ENCODE assay signal across 16 cellular contexts in the genomic region with DNA sequence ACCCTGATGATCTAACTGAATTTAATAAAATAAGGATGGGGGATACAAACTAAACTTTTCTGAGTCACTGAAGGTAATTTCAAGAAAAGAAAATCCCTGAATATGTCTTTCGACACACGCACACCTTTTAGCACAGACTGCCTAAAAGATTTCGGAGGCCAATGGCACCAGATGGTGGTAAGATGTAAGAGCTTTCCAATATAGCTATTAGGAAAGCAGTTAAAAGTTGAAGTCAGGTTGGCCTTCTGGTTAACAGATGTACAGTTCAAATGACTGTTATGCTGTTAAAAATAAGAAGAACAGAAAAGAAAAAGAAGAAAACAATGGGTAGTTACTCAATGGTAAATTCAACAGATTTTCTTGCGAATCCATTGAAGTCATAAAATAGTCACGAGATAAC.
"Had no signal": no experiment of that assay in that cellular context is flagged by ENCODE, and none has a peak within 500 bp of the region (broad histone marks: within the 10 kb centered on the region; RNA-seq: fewer than 3 reads in every experiment).

No MANE protein-coding gene starts in this region.

- H3K27me3 ChIP-seq: dorsolateral prefrontal cortex, left lung, pancreas, spleen, thyroid gland had no signal

- H3K27ac ChIP-seq: dorsolateral prefrontal cortex, epithelial cell of prostate, left lung, pancreas, spleen, thyroid gland had no signal

- H3K9me3 ChIP-seq: left lung, pancreas, spleen, thyroid gland had no signal

- H3K4me3 ChIP-seq: dorsolateral prefrontal cortex, left lung, pancreas, spleen, thyroid gland had no signal

- H3K4me1 ChIP-seq: left lung, thyroid gland had no signal

- DNase-seq: activated B cell treated with CpG ODN at 0.5 μM for 24 hours; activated CD4-positive, alpha-beta memory T cell treated with anti-CD3 and anti-CD28 coated beads for 36 hours; activated CD4-positive, alpha-beta T cell treated with anti-CD3 and anti-CD28 coated beads for 4 hours; activated naive CD4-positive, alpha-beta T cell; activated naive CD8-positive, alpha-beta T cell treated with anti-CD3 and anti-CD28 coated beads, Interleukin-2, amount 10 ng/mL, durations not matched to agents 7 days and 5 days; activated T-cell treated with anti-CD3 and anti-CD28 coated beads, Interleukin-2, amount 50 U/mL, for 1 hour; amygdala; dorsolateral prefrontal cortex; head of caudate nucleus; left lung; pancreas; spleen; stimulated activated CD4-positive, alpha-beta T cell treated with anti-CD3 and anti-CD28 coated beads, Interleukin-4, amount 100 ng/mL, for 4 hours; stimulated activated naive B cell treated with anti-CD40 and anti-IgM and Interleukin-4, amounts not matched to agents 10 μg/mL and 1 μg/mL and 100 μg/mL, for 72 hours; thyroid gland had no signal

- H3K36me3 ChIP-seq: left lung, pancreas, spleen, thyroid gland had no signal
